ENCODE assay signal across 18 cellular contexts in genomic region chr16:60166111-60166510, GRCh38.
A peak's percentile ranks its signal among the peaks of the same experiment; 100 is the strongest.
DNase-seq lines count a peak whose midpoint lies in the region; ATAC-seq, FAIRE-seq and TF ChIP-seq lines count a peak whose summit lies in the region.
"Had no signal": no experiment of that assay in that cellular context is flagged by ENCODE, and none has a peak within 500 bp of the region (broad histone marks: within the 10 kb centered on the region; RNA-seq: fewer than 3 reads in every experiment).

No MANE protein-coding gene starts in this region.

- H3K4me1 ChIP-seq in mammary epithelial cell (ENCODE audit: insufficient read depth, low read length): no peaks in the 10 kb centered on the region
- no peaks in the 10 kb centered on the region for H3K4me1 ChIP-seq in kidney (ENCODE audit: control insufficient read depth in 1 of 2, insufficient read depth in 1 of 2, low read depth in 1 of 2, low read length in 2 of 2)
- H3K4me1 ChIP-seq in HAP-1: no peaks in the 10 kb centered on the region
- H3K4me1 ChIP-seq: BLaER1 treated with 17β-estradiol and CSF1 and Interleukin-3, amounts not matched to agents 10 nM and 100 nM had no signal

- H3K27ac Mint-ChIP-seq in MCF 10A (ENCODE audit: low read depth, unreplicated experiment): no peak overlapping the region
- H3K27ac Mint-ChIP-seq: CD4-positive, CD25-positive, alpha-beta regulatory T cell; GM23338 had no signal

- H3K9ac ChIP-seq in mammary epithelial cell (ENCODE audit: insufficient read depth, low read length) (no peak overlapping the region), kidney (ENCODE audit: low read length in 2 of 2) (no peak overlapping the region)
- H3K9ac ChIP-seq: BLaER1 treated with 17β-estradiol and CSF1 and Interleukin-3, amounts not matched to agents 10 nM and 100 nM had no signal

- BruUV-seq in mammary epithelial cell (replicated peaks; lab: Mats Ljungman, UMichigan) (no TSS peak), MCF 10A (replicated peaks; lab: Mats Ljungman, UMichigan) (no TSS peak)

- POLR2A ChIA-PET in MCF 10A (lab: Yijun Ruan, JAX): no interaction called here

- peak; percentile 45 for DNase-seq in mammary epithelial cell
- DNase-seq in MCF 10A (ENCODE audit: unreplicated experiment): no peak
- DNase-seq in RKO (ENCODE audit: low spot score): peak; percentile 3
- peak; percentile 64 for DNase-seq in epithelial cell of esophagus (ENCODE audit: low read depth)
- no peak for DNase-seq in kidney
- DNase-seq in HAP-1 (ENCODE audit: low spot score in 2 of 2): no peak
- no peak for DNase-seq in activated CD8-positive, alpha-beta memory T cell treated with anti-CD3 and anti-CD28 coated beads for 24 hours
- DNase-seq: ACHN; Calu3; CD4-positive, CD25-positive, alpha-beta regulatory T cell; DMS 273 treated with DMSO at 0.1 percent for 48 hours; H7 had no signal

- no peaks in the 10 kb centered on the region for H3K36me3 ChIP-seq in mammary epithelial cell (ENCODE audit: insufficient read depth, low read length)
- no peaks in the 10 kb centered on the region for H3K36me3 ChIP-seq in kidney (ENCODE audit: control insufficient read depth in 1 of 2, insufficient read depth in 2 of 2, low read length in 2 of 2)
- H3K36me3 ChIP-seq in HAP-1 (replicated peaks): no peaks in the 10 kb centered on the region
- H3K36me3 ChIP-seq: BLaER1 treated with 17β-estradiol and CSF1 and Interleukin-3, amounts not matched to agents 10 nM and 100 nM had no signal

- no peak overlapping the region for H3K4me2 ChIP-seq in mammary epithelial cell (ENCODE audit: insufficient read depth, low read depth, low read length)
- H3K4me2 ChIP-seq: BLaER1 treated with 17β-estradiol and CSF1 and Interleukin-3, amounts not matched to agents 10 nM and 100 nM; GM23338 had no signal

- H3K4me3 ChIP-seq in mammary epithelial cell (replicated peaks in 1 of 3; ENCODE audit: insufficient read depth in 1 of 3, low read depth in 2 of 3, low read length in 3 of 3): no peak overlapping the region
- no peak overlapping the region for H3K4me3 ChIP-seq in epithelial cell of esophagus (ENCODE audit: low read length)
- H3K4me3 ChIP-seq in kidney (ENCODE audit: low read length in 2 of 2): no peak overlapping the region
- H3K4me3 ChIP-seq in HAP-1: no peak overlapping the region
- H3K4me3 ChIP-seq: BLaER1 treated with 17β-estradiol and CSF1 and Interleukin-3, amounts not matched to agents 10 nM and 100 nM; GM23338 had no signal

- intact Hi-C loops in mammary epithelial cell (cut with micrococcal nuclease): no loop called here
- intact Hi-C loops in MCF 10A (cut with micrococcal nuclease): no loop called here
- intact Hi-C loops in kidney (cut with DNase I): no loop called here

- no peak overlapping the region for H3K27ac ChIP-seq in mammary epithelial cell (ENCODE audit: insufficient read depth, low read depth, low read length)
- H3K27ac ChIP-seq in kidney (ENCODE audit: low read depth in 2 of 2, low read length in 2 of 2): no peak overlapping the region
- H3K27ac ChIP-seq: 22Rv1; BLaER1 treated with 17β-estradiol and CSF1 and Interleukin-3, amounts not matched to agents 10 nM and 100 nM had no signal

- H3K4me3 Mint-ChIP-seq in MCF 10A (ENCODE audit: unreplicated experiment): no peak overlapping the region
- H3K4me3 Mint-ChIP-seq: CD4-positive, CD25-positive, alpha-beta regulatory T cell; GM23338 had no signal

- dilution Hi-C loops in mammary epithelial cell (cut with HindIII; ENCODE audit: low sequenced_read_pairs): no loop called here

- no peaks in the 10 kb centered on the region for H3K27me3 Mint-ChIP-seq in MCF 10A (ENCODE audit: insufficient read depth, unreplicated experiment)
- H3K27me3 Mint-ChIP-seq: CD4-positive, CD25-positive, alpha-beta regulatory T cell had no signal

- H3K9me3 ChIP-seq in mammary epithelial cell (replicated peaks; ENCODE audit: insufficient read depth, low read length): peaks cover 2% of the 10 kb centered on the region
- H3K9me3 ChIP-seq in kidney (ENCODE audit: control insufficient read depth in 1 of 2, low read length in 2 of 2): no peaks in the 10 kb centered on the region
- H3K9me3 ChIP-seq in HAP-1: no peaks in the 10 kb centered on the region

- H3K4me1 Mint-ChIP-seq in MCF 10A (ENCODE audit: insufficient read depth, unreplicated experiment): peaks cover 6% of the 10 kb centered on the region
- H3K4me1 Mint-ChIP-seq: CD4-positive, CD25-positive, alpha-beta regulatory T cell; GM23338 had no signal

- no peak for TF ChIP-seq CTCF in mammary epithelial cell (conservative IDR thresholded peaks at IDR 0.05 in 1 of 2, IDR thresholded peaks at IDR 0.05 in 1 of 2; ENCODE audit: extremely low read depth in 1 of 2, insufficient read depth in 1 of 2, low read depth in 1 of 2, low read length in 2 of 2)
- TF ChIP-seq CTCF in MCF 10A (IDR thresholded peaks at IDR 0.05; ENCODE audit: unreplicated experiment): no peak
- no peak for TF ChIP-seq CTCF in epithelial cell of esophagus (IDR thresholded peaks at IDR 0.05; ENCODE audit: insufficient read depth, low read depth, low read length, missing control alignments)
- no peak for TF ChIP-seq CTCF in kidney (IDR thresholded peaks at IDR 0.05; ENCODE audit: borderline replicate concordance, extremely low read depth, insufficient read depth)

- FAIRE-seq in kidney (lab: Jason Lieb, UNC): no peak
- FAIRE-seq: G401.6, GM12891 had no signal

- no peaks in the 10 kb centered on the region for H3K9me3 Mint-ChIP-seq in MCF 10A (ENCODE audit: unreplicated experiment)
- H3K9me3 Mint-ChIP-seq: GM23338 had no signal

- CTCF ChIA-PET in mammary epithelial cell (lab: Charles Lee; ENCODE audit: low non-redundant PET) (no interaction called here), MCF 10A (lab: Yijun Ruan, JAX) (no interaction called here)

- H3K27me3 ChIP-seq in mammary epithelial cell (ENCODE audit: insufficient read depth, low read length): no peaks in the 10 kb centered on the region
- H3K27me3 ChIP-seq in HAP-1 (ENCODE audit: low read depth): no peaks in the 10 kb centered on the region
- H3K27me3 ChIP-seq: BLaER1 treated with 17β-estradiol and CSF1 and Interleukin-3, amounts not matched to agents 10 nM and 100 nM had no signal

- in situ Hi-C loops in mammary epithelial cell (cut with MboI; ENCODE audit: low sequenced_read_pairs in 2 of 2) (no loop called here), HAP-1 (cut with MboI; ENCODE audit: low sequenced_read_pairs) (no loop called here)

- no peak for ATAC-seq in HG03196 (IDR thresholded peaks at IDR 0.05; ENCODE audit: unreplicated experiment)
- ATAC-seq: GM23338 had no signal

- no peak overlapping the region for H2AFZ ChIP-seq in mammary epithelial cell (ENCODE audit: low read depth, low read length)
- H2AFZ ChIP-seq: GM23338 had no signal

- no peaks in the 10 kb centered on the region for H3K79me2 ChIP-seq in mammary epithelial cell (ENCODE audit: insufficient read depth, low read length)

- no peaks in the 10 kb centered on the region for H3K36me3 Mint-ChIP-seq in MCF 10A (ENCODE audit: insufficient read depth, unreplicated experiment)
- H3K36me3 Mint-ChIP-seq: CD4-positive, CD25-positive, alpha-beta regulatory T cell had no signal

- H4K20me1 ChIP-seq in mammary epithelial cell (ENCODE audit: insufficient read depth, low read length): no peaks in the 10 kb centered on the region
- H4K20me1 ChIP-seq: BLaER1 treated with 17β-estradiol and CSF1 and Interleukin-3, amounts not matched to agents 10 nM and 100 nM had no signal

Comparison
In these comparisons a context has a peak if more than half of its experiments do, and no peak if none do; other contexts are left out.
1. DNase-seq: peak in mammary epithelial cell (single experiment), RKO (single experiment) and epithelial cell of esophagus (single experiment); none in MCF 10A (single experiment), kidney (single experiment), HAP-1 (0 of 2) and activated CD8-positive, alpha-beta memory T cell treated with anti-CD3 and anti-CD28 coated beads for 24 hours (single experiment).